Comparison of ENCODE assay signal across 1 cellular context in genomic region chr3:105598047-105598796, GRCh38.
TF ChIP-seq lines count a peak whose summit lies in the region.

No MANE protein-coding gene starts in this region.

TF ChIP-seq in SK-N-SH treated with all-trans-retinoic acid at 6 μM for 48 hours, 23 proteins besides CTCF, POLR2A, EP300 and RAD21 (continued from another document):
- TF ChIP-seq PATZ1 (CRISPR knock-in tag; IDR thresholded peaks at IDR 0.05; ENCODE audit: borderline replicate concordance) = no peak
- no peak for TF ChIP-seq PPARA (CRISPR knock-in tag; IDR thresholded peaks at IDR 0.05; ENCODE audit: borderline replicate concordance)
- no peak for TF ChIP-seq ARNTL (CRISPR knock-in tag; IDR thresholded peaks at IDR 0.05; ENCODE audit: borderline replicate concordance, low read depth)
- no peak for TF ChIP-seq RARB (CRISPR knock-in tag; IDR thresholded peaks at IDR 0.05)
